13 cellular contexts compared by ENCODE assay signal in genomic region chr1:28078680-28079626, GRCh38. TPM values are rescaled to one million over a fixed set of nuclear protein-coding genes. Genes with fewer than 3 reads are reported as not detected.
A peak's percentile ranks its signal among the peaks of the same experiment; 100 is the strongest.
DNase-seq lines count a peak whose midpoint lies in the region; ATAC-seq and TF ChIP-seq lines count a peak whose summit lies in the region.
"Had no signal": no experiment of that assay in that cellular context is flagged by ENCODE, and none has a peak within 500 bp of the region (broad histone marks: within the 10 kb centered on the region; RNA-seq: fewer than 3 reads in every experiment).

No MANE protein-coding gene starts in this region.

- no peak for DNase-seq in RWPE2 (ENCODE audit: low spot score)
- DNase-seq in fibroblast of lung (ENCODE audit: low read depth in 2 of 2), result peak; percentile 27 to 95
- DNase-seq in putamen (ENCODE audit: low spot score), result no peak
- DNase-seq in HuH-7 (ENCODE audit: low spot score), result no peak
- DNase-seq: activated CD4-positive, CD25-positive, alpha-beta regulatory T cell treated with anti-CD3 and anti-CD28 coated beads, Interleukin-2, amount 50 U/mL, for 72 hours; activated naive CD4-positive, alpha-beta T cell treated with anti-CD3 and anti-CD28 coated beads, Interleukin-2, amount 50 U/mL, for 16 hours; CD4-positive, alpha-beta memory T cell; H7; nucleus accumbens had no signal

- H3K36me3 ChIP-seq in DOHH2 (ENCODE audit: control insufficient read depth, low read length) (peaks cover 48% of the 10 kb centered on the region), RWPE2 (ENCODE audit: low read depth) (peaks cover 33% of the 10 kb centered on the region), fibroblast of lung (ENCODE audit: control insufficient read depth, insufficient read depth, low read length) (no peaks in the 10 kb centered on the region), mucosa of rectum (ENCODE audit: control insufficient read depth in 2 of 2, insufficient read depth in 2 of 2, low read length in 2 of 2) (no peaks in the 10 kb centered on the region)

- H3K4me1 ChIP-seq in DOHH2 (ENCODE audit: control insufficient read depth, low read length) (peaks cover 88% of the 10 kb centered on the region), RWPE2 (ENCODE audit: insufficient read depth, poor library complexity, severe bottlenecking) (peaks cover 4% of the 10 kb centered on the region), fibroblast of lung (ENCODE audit: control insufficient read depth, extremely low read depth, insufficient read depth, low read length) (peaks cover 4% of the 10 kb centered on the region), mucosa of rectum (ENCODE audit: control insufficient read depth in 2 of 2, insufficient read depth in 2 of 2, low read length in 2 of 2) (peaks cover 2 to 11% of the 10 kb centered on the region in 2 donors)

- H3K27ac ChIP-seq in DOHH2 (ENCODE audit: low read depth, low read length), result peak overlapping the region; percentile 16; the same call in 1 of the 2 replicates
- H3K27ac ChIP-seq in RWPE2 (ENCODE audit: poor library complexity, severe bottlenecking), result no peak overlapping the region
- H3K27ac ChIP-seq in fibroblast of lung (ENCODE audit: insufficient read depth, low read length), result no peak overlapping the region
- H3K27ac ChIP-seq in mucosa of rectum (ENCODE audit: low read depth in 2 of 2, low read length in 2 of 2), result peak overlapping the region; percentile 12 to 20

- H3K27me3 ChIP-seq in DOHH2 (ENCODE audit: control insufficient read depth, low read length) (no peaks in the 10 kb centered on the region), RWPE2 (ENCODE audit: insufficient read depth, poor library complexity, severe bottlenecking) (no peaks in the 10 kb centered on the region), fibroblast of lung (ENCODE audit: control insufficient read depth, insufficient read depth, low read length) (no peaks in the 10 kb centered on the region), mucosa of rectum (ENCODE audit: control insufficient read depth in 2 of 2, insufficient read depth in 2 of 2, low read length in 2 of 2) (no peaks in the 10 kb centered on the region)

- no peak overlapping the region for H2AFZ ChIP-seq in fibroblast of lung (ENCODE audit: low read length)

- H3K9me3 ChIP-seq in DOHH2 (ENCODE audit: control insufficient read depth, insufficient read depth, low read length) (no peaks in the 10 kb centered on the region), RWPE2 (ENCODE audit: severe bottlenecking) (no peaks in the 10 kb centered on the region), fibroblast of lung (ENCODE audit: control insufficient read depth, insufficient read depth, low read depth, low read length) (no peaks in the 10 kb centered on the region), mucosa of rectum (ENCODE audit: control insufficient read depth in 2 of 2, low read length in 2 of 2) (no peaks in the 10 kb centered on the region)

- H3F3A ChIP-seq in DOHH2 (ENCODE audit: control insufficient read depth, insufficient read depth), result peaks cover 15% of the 10 kb centered on the region

- TF ChIP-seq CTCF in DOHH2 (IDR thresholded peaks at IDR 0.05; ENCODE audit: low read depth, low read length, poor library complexity, severe bottlenecking) (no peak), RWPE2 (IDR thresholded peaks at IDR 0.05; ENCODE audit: poor library complexity, severe bottlenecking) (no peak), fibroblast of lung (conservative IDR thresholded peaks at IDR 0.05 in 1 of 2, IDR thresholded peaks at IDR 0.05 in 1 of 2; ENCODE audit: low read depth in 1 of 2, low read length in 2 of 2) (no peak)

- no peak overlapping the region for H3K9ac ChIP-seq in fibroblast of lung (ENCODE audit: insufficient read depth, low read length)
- no peak overlapping the region for H3K9ac ChIP-seq in mucosa of rectum (ENCODE audit: low read depth in 1 of 2, low read length in 2 of 2)

- H4K20me1 ChIP-seq in DOHH2 (ENCODE audit: control insufficient read depth, insufficient read depth, low read depth, low read length) (no peaks in the 10 kb centered on the region), fibroblast of lung (ENCODE audit: control insufficient read depth, extremely low read depth, insufficient read depth, low read length) (no peaks in the 10 kb centered on the region)

- ATAC-seq in RWPE2 (ENCODE audit: low read depth), result peak; percentile 53; the same call in 1 of the 3 replicates
- ATAC-seq in HG02798 (IDR thresholded peaks at IDR 0.05; ENCODE audit: poor library complexity, unreplicated experiment), result no peak
- no peak for ATAC-seq in GM19395 (IDR thresholded peaks at IDR 0.05; ENCODE audit: unreplicated experiment)

- H3K79me2 ChIP-seq in DOHH2 (ENCODE audit: control insufficient read depth, low read length), result peaks cover 98% of the 10 kb centered on the region
- peaks cover 27% of the 10 kb centered on the region for H3K79me2 ChIP-seq in fibroblast of lung (ENCODE audit: control insufficient read depth, insufficient read depth, low read length)

- H3K4me2 ChIP-seq in DOHH2 (ENCODE audit: low read length) (0 out of 2 replicates have a peak overlapping the region, but pooled peaks have one; percentile 1), fibroblast of lung (ENCODE audit: extremely low read depth, insufficient read depth, low read length) (no peak overlapping the region)

- no peaks in the 10 kb centered on the region for H3K9me2 ChIP-seq in DOHH2 (replicated peaks; ENCODE audit: control insufficient read depth, low read length)

- H3K4me3 ChIP-seq in DOHH2 (ENCODE audit: low read length) (no peak overlapping the region), RWPE2 (ENCODE audit: severe bottlenecking) (no peak overlapping the region), fibroblast of lung (replicated peaks in 1 of 4; ENCODE audit: control extremely low read depth in 1 of 4, insufficient read depth in 1 of 4, low read depth in 3 of 4, low read length in 4 of 4) (no peak overlapping the region), mucosa of rectum (ENCODE audit: low read length in 2 of 2) (no peak overlapping the region)

RNA-seq across cellular contexts. Expression of gene EYA3, which starts 9.5 kb away (rescaled TPM):
- total RNA-seq in fibroblast of lung, result 11.2 and 11.3 TPM in 2 replicates
- 15.4 and 17.5 TPM in 2 replicates for polyA plus RNA-seq in fibroblast of lung
- 8.5 and 8.7 TPM in 2 replicates for polyA plus RNA-seq in fibroblast of lung (2012)
- polyA minus RNA-seq in fibroblast of lung (ENCODE audit: low replicate concordance), result 14.6 and 18.5 TPM in 2 replicates

Comparison
In these comparisons a context has a peak if more than half of its experiments do, and no peak if none do; other contexts are left out.
1. H3K27ac ChIP-seq: peak in DOHH2 (single experiment) and mucosa of rectum (2 of 2); none in RWPE2 (single experiment) and fibroblast of lung (single experiment).
2. DNase-seq: peak in fibroblast of lung (2 of 2); none in RWPE2 (single experiment), putamen (single experiment) and HuH-7 (single experiment).